1 cellular context compared by ENCODE assay signal in genomic region chr10:79241990-79242619, GRCh38.
TF ChIP-seq lines count a peak whose summit lies in the region.

No MANE protein-coding gene starts in this region.

TF ChIP-seq in IMR-90, 13 proteins besides CTCF, POLR2A, EP300 and RAD21 (continued from another document):
- no peak for TF ChIP-seq ELK1 (IDR thresholded peaks at IDR 0.05; ENCODE audit: borderline replicate concordance, low read depth, low read length)
- TF ChIP-seq CEBPB (IDR thresholded peaks at IDR 0.05; ENCODE audit: low read depth, low read length) = peak; percentile 80
TF ChIP-seq in IMR-90: peak in this region for 3.
